ENCODE assay signal across 7 cellular contexts in genomic region chr19:35845215-35846037, GRCh38. TPM values are rescaled to one million over a fixed set of nuclear protein-coding genes. Genes with fewer than 3 reads are reported as not detected.
DNase-seq lines count a peak whose midpoint lies in the region; ATAC-seq, FAIRE-seq and TF ChIP-seq lines count a peak whose summit lies in the region.
"Had no signal": no experiment of that assay in that cellular context is flagged by ENCODE, and none has a peak within 500 bp of the region (broad histone marks: within the 10 kb centered on the region; RNA-seq: fewer than 3 reads in every experiment).

No MANE protein-coding gene starts in this region.

- POLR2A ChIA-PET in K562 (lab: Yijun Ruan, JAX): interaction anchor here (0.7 to 1.7 kb wide), 4 partner anchors 17 to 113 kb away, joined by 3 to 5 read pairs (median 3); no protein-coding TSS in a partner anchor

- H2AFZ ChIP-seq in K562 (ENCODE audit: low read depth, low read length) (peak overlapping the region; percentile 72), neural progenitor cell (replicated peaks) (no peak overlapping the region)

- DNase-seq in K562 (ENCODE audit: extremely low read depth in 1 of 4, low spot score in 3 of 4) (peak; percentile 83 to 95 (median 90)), neural progenitor cell (ENCODE audit: low spot score) (peak; percentile 49), GM13977 (ENCODE audit: low spot score) (no peak)
- DNase-seq in effector CD4-positive, alpha-beta T cell: no peak

- no peak overlapping the region for H3K27ac Mint-ChIP-seq in neural progenitor cell

- FAIRE-seq in K562 (lab: Jason Lieb, UNC): peak; percentile 42

- in situ Hi-C loops in K562 (cut with MboI): no loop called here
- in situ Hi-C loops in GM13977 (cut with MboI; ENCODE audit: low pct_unique_long_range_greater_than_20kb, low sequenced_read_pairs, unreplicated experiment): no loop called here

- H3K9me3 ChIP-seq in HUES64 (ENCODE audit: insufficient read depth, low read depth, low read length): no peaks in the 10 kb centered on the region
- no peaks in the 10 kb centered on the region for H3K9me3 ChIP-seq in K562 (replicated peaks; ENCODE audit: control insufficient read depth, insufficient read depth, low read depth, low read length)
- H3K9me3 ChIP-seq in neural progenitor cell (ENCODE audit: low read depth): no peaks in the 10 kb centered on the region

- H3K79me2 ChIP-seq in K562 (ENCODE audit: control insufficient read depth, insufficient read depth, low read length) (no peaks in the 10 kb centered on the region), neural progenitor cell (ENCODE audit: low read depth) (no peaks in the 10 kb centered on the region)

- peak overlapping the region; percentile 55 for H3K4me3 ChIP-seq in HUES64 (ENCODE audit: low read length)
- peak overlapping the region; percentile 30 for H3K4me3 ChIP-seq in K562
- no peak overlapping the region for H3K4me3 ChIP-seq in neural progenitor cell

- H4K20me1 ChIP-seq in K562 (replicated peaks; ENCODE audit: control insufficient read depth, insufficient read depth, low read length) (peaks cover 14% of the 10 kb centered on the region), neural progenitor cell (ENCODE audit: low read depth) (peaks cover 17% of the 10 kb centered on the region)

- H3K4me3 Mint-ChIP-seq in neural progenitor cell: peak overlapping the region; percentile 75

- no peak for TF ChIP-seq EP300 in K562 (IDR thresholded peaks at IDR 0.05; ENCODE audit: low read length)

- peaks cover 7% of the 10 kb centered on the region for H3F3A ChIP-seq in neural progenitor cell (ENCODE audit: low read depth)

- H3K36me3 Mint-ChIP-seq in neural progenitor cell: no peaks in the 10 kb centered on the region

- H3K36me3 ChIP-seq in HUES64 (ENCODE audit: insufficient read depth, low read length) (no peaks in the 10 kb centered on the region), K562 (ENCODE audit: control insufficient read depth, insufficient read depth, low read length) (no peaks in the 10 kb centered on the region), neural progenitor cell (no peaks in the 10 kb centered on the region)

- TF ChIP-seq POLR2A in K562 (conservative IDR thresholded peaks at IDR 0.05): no peak

- peaks cover 15% of the 10 kb centered on the region for H3K4me1 Mint-ChIP-seq in neural progenitor cell

- H3K27ac ChIP-seq in HUES64 (ENCODE audit: low read depth, low read length) (no peak overlapping the region), K562 (ENCODE audit: extremely low read depth, low read depth, low read length) (no peak overlapping the region; the same call in 2 of the 3 replicates), neural progenitor cell (no peak overlapping the region)
- H3K27ac ChIP-seq: HL-60 had no signal

- H3K9me3 Mint-ChIP-seq in neural progenitor cell: peaks cover 5% of the 10 kb centered on the region

- no peaks in the 10 kb centered on the region; the same call in 1 of the 2 replicates for H3K4me1 ChIP-seq in HUES64 (ENCODE audit: insufficient read depth, low read length)
- H3K4me1 ChIP-seq in K562 (replicated peaks in 1 of 2; ENCODE audit: control insufficient read depth in 2 of 2, insufficient read depth in 2 of 2, low read length in 2 of 2): peaks cover 9 to 27% of the 10 kb centered on the region in 2 experiments
- peaks cover 8% of the 10 kb centered on the region for H3K4me1 ChIP-seq in neural progenitor cell

- H3K4me2 ChIP-seq in K562 (ENCODE audit: insufficient read depth, low read length) (peak overlapping the region; percentile 81), neural progenitor cell (peak overlapping the region; percentile 59)

- WGBS in HUES64: 4% methylated on average over 63 of the region's 63 CpGs
- WGBS in K562 (ENCODE audit: insufficient coverage, low coverage, missing lambda C conversion rate): 1% methylated on average over 40 of the region's 63 CpGs

- H3K27me3 Mint-ChIP-seq in neural progenitor cell (ENCODE audit: insufficient read depth, low read depth): peaks cover 61% of the 10 kb centered on the region

- H3K9ac ChIP-seq in HUES64 (ENCODE audit: low read depth, low read length): no peak overlapping the region
- H3K9ac ChIP-seq in K562 (ENCODE audit: insufficient read depth in 1 of 2, low read depth in 2 of 2, low read length in 2 of 2): peak overlapping the region in 1 of 2 experiments; percentile 62; a peak in 2 of 4 replicates
- H3K9ac ChIP-seq in neural progenitor cell: no peak overlapping the region

- ATAC-seq in K562: peak; percentile 93
- no peak for ATAC-seq in HG03521 (IDR thresholded peaks at IDR 0.05; ENCODE audit: unreplicated experiment)

- TF ChIP-seq CTCF in K562 (IDR thresholded peaks at IDR 0.05 in 2 of 3, conservative IDR thresholded peaks at IDR 0.05 in 1 of 3; ENCODE audit: insufficient read depth in 2 of 3, low read depth in 1 of 3, low read length in 3 of 3) (0 out of 6 replicates have a peak, but pooled peaks of 1 of the 3 experiments have one; percentile 6), neural progenitor cell (IDR thresholded peaks at IDR 0.05) (no peak), GM13977 (IDR thresholded peaks at IDR 0.05; ENCODE audit: extremely low read depth, insufficient read depth, missing control alignments) (no peak)

- CTCF ChIA-PET in K562 (lab: Yijun Ruan, JAX; ENCODE audit: low intra/inter-chr PET ratio): interaction anchor here (0.8 kb wide), 1 partner anchor 101 kb away, joined by 3 read pairs; no protein-coding TSS in a partner anchor

- intact Hi-C loops in K562 (cut with micrococcal nuclease): no loop called here

- H3K9me1 ChIP-seq in K562 (ENCODE audit: control insufficient read depth, insufficient read depth, low read length): peaks cover 8% of the 10 kb centered on the region

- H3K27me3 ChIP-seq in HUES64 (ENCODE audit: insufficient read depth, low read length) (peaks cover 82% of the 10 kb centered on the region), K562 (ENCODE audit: control insufficient read depth in 2 of 2, insufficient read depth in 2 of 2, low read length in 2 of 2) (peaks cover 30 to 56% of the 10 kb centered on the region in 2 experiments), neural progenitor cell (peaks cover 98% of the 10 kb centered on the region)

- BruUV-seq in K562 (replicated peaks; lab: Mats Ljungman, UMichigan): no TSS peak

- TF ChIP-seq RAD21 in K562 (CRISPR knock-in tag; conservative IDR thresholded peaks at IDR 0.05 in 1 of 2, IDR thresholded peaks at IDR 0.05 in 1 of 2): no peak

RNA-seq across cellular contexts. Expression of gene NPHS1, which starts 6.9 kb away (rescaled TPM):
- polyA plus RNA-seq in HUES64 (2013, experiment 1 of 2): not detected
- polyA plus RNA-seq in HUES64 (2013, experiment 2 of 2): 0.57 TPM
- total RNA-seq in K562 (2011; cell fraction: chromatin; rRNA removed; ENCODE audit: low replicate concordance): 0.32 TPM in 1 of 2 replicates, not detected in the other
- total RNA-seq in K562 (2011; cell fraction: nucleolus; rRNA removed): 0.17 and 0.39 TPM in 2 replicates
- not detected in 2 replicates for total RNA-seq in K562 (2011; cell fraction: nucleoplasm; rRNA removed)
- total RNA-seq in K562 (2014; rRNA removed) (0.23 TPM in 1 of 2 replicates, not detected in the other), K562 (2014; rRNA removed; fragmentation: Illumina TruSeq; extraction: Trizol) (not detected in 2 replicates), K562 (2015; rRNA removed; fragmentation: Illumina TruSeq; extraction: Trizol) (not detected in 2 replicates), K562 (2021) (0.04 TPM in 1 of 2 replicates, not detected in the other), neural progenitor cell (ENCODE audit: low replicate concordance) (0.40 and 0.62 TPM in 2 replicates)
- polyA plus RNA-seq in K562 (2011; rRNA removed) (0.01 and 0.12 TPM in 2 replicates), K562 (2014; fragmentation: Illumina TruSeq; extraction: Trizol) (not detected in 2 replicates), K562 (2014; fragmentation: Nextera tagmentation; extraction: Ambion mirVana) (not detected), K562 (2014; rRNA removed) (0.03 and 0.28 TPM in 2 replicates)
- polyA plus RNA-seq in K562 (2011; cell fraction: cytosol; rRNA removed): 0.04 TPM in 1 of 2 replicates, not detected in the other
- 0.10 and 0.21 TPM in 2 replicates for polyA plus RNA-seq in K562 (2011; cell fraction: nucleus; rRNA removed)
- 0.12 and 3.3 TPM in 2 replicates for polyA plus RNA-seq in K562 (2012)
- polyA minus RNA-seq in K562 (2011; rRNA and poly(A)+ RNA removed): not detected in 2 replicates
- polyA minus RNA-seq in K562 (2011; cell fraction: cytosol; rRNA and poly(A)+ RNA removed): not detected in 2 replicates
- not detected in 2 replicates for polyA minus RNA-seq in K562 (2011; cell fraction: nucleus; rRNA and poly(A)+ RNA removed)

RNA-seq across cellular contexts. Expression of gene KIRREL2, which starts 11.3 kb away (rescaled TPM):
- 2.0 TPM for polyA plus RNA-seq in HUES64 (2013, experiment 1 of 2)
- polyA plus RNA-seq in HUES64 (2013, experiment 2 of 2): 2.3 TPM
- 0.42 TPM in 1 of 2 replicates, not detected in the other for total RNA-seq in K562 (2011; cell fraction: chromatin; rRNA removed; ENCODE audit: low replicate concordance)
- total RNA-seq in K562 (2011; cell fraction: nucleolus; rRNA removed): 0.26 and 0.50 TPM in 2 replicates
- 0.15 and 0.23 TPM in 2 replicates for total RNA-seq in K562 (2011; cell fraction: nucleoplasm; rRNA removed)
- total RNA-seq in K562 (2014; rRNA removed) (not detected in 2 replicates), K562 (2014; rRNA removed; fragmentation: Illumina TruSeq; extraction: Trizol) (not detected in 2 replicates), K562 (2015; rRNA removed; fragmentation: Illumina TruSeq; extraction: Trizol) (0.04 and 0.07 TPM in 2 replicates), K562 (2021) (0.09 and 0.16 TPM in 2 replicates), neural progenitor cell (ENCODE audit: low replicate concordance) (2.4 and 5.5 TPM in 2 replicates)
- polyA plus RNA-seq in K562 (2011; rRNA removed) (0.08 and 0.10 TPM in 2 replicates), K562 (2014; fragmentation: Illumina TruSeq; extraction: Trizol) (0.04 TPM in 1 of 2 replicates, not detected in the other), K562 (2014; fragmentation: Nextera tagmentation; extraction: Ambion mirVana) (under 1 TPM in 1 of 2 experiments, not detected in 1; 0.01 TPM), K562 (2014; rRNA removed) (0.11 and 0.12 TPM in 2 replicates)
- polyA plus RNA-seq in K562 (2011; cell fraction: cytosol; rRNA removed): 0.07 and 0.13 TPM in 2 replicates
- polyA plus RNA-seq in K562 (2011; cell fraction: nucleus; rRNA removed): 0.22 and 0.41 TPM in 2 replicates
- 0.05 and 0.11 TPM in 2 replicates for polyA plus RNA-seq in K562 (2012)
- 0.07 TPM in 1 of 2 replicates, not detected in the other for polyA minus RNA-seq in K562 (2011; rRNA and poly(A)+ RNA removed)
- not detected in 2 replicates for polyA minus RNA-seq in K562 (2011; cell fraction: cytosol; rRNA and poly(A)+ RNA removed)
- 0.13 TPM in 1 of 2 replicates, not detected in the other for polyA minus RNA-seq in K562 (2011; cell fraction: nucleus; rRNA and poly(A)+ RNA removed)

RNA-seq across cellular contexts. Expression of gene APLP1, which starts 22.9 kb away (rescaled TPM):
- polyA plus RNA-seq in HUES64 (2013, experiment 1 of 2): 43.3 TPM
- polyA plus RNA-seq in HUES64 (2013, experiment 2 of 2): 75.3 TPM
- total RNA-seq in K562 (2011; cell fraction: chromatin; rRNA removed; ENCODE audit: low replicate concordance): 3.3 and 19.3 TPM in 2 replicates
- total RNA-seq in K562 (2011; cell fraction: nucleolus; rRNA removed): 8.6 and 11.2 TPM in 2 replicates
- total RNA-seq in K562 (2011; cell fraction: nucleoplasm; rRNA removed): 7.1 and 7.3 TPM in 2 replicates
- total RNA-seq in K562 (2014; rRNA removed) (5.8 and 9.0 TPM in 2 replicates), K562 (2014; rRNA removed; fragmentation: Illumina TruSeq; extraction: Trizol) (2.3 and 3.0 TPM in 2 replicates), K562 (2015; rRNA removed; fragmentation: Illumina TruSeq; extraction: Trizol) (1.4 and 3.3 TPM in 2 replicates), K562 (2021) (6.9 and 9.9 TPM in 2 replicates), neural progenitor cell (ENCODE audit: low replicate concordance) (89.5 and 191 TPM in 2 replicates)
- polyA plus RNA-seq in K562 (2011; rRNA removed) (4.7 and 8.9 TPM in 2 replicates), K562 (2014; fragmentation: Illumina TruSeq; extraction: Trizol) (6.6 and 7.8 TPM in 2 replicates), K562 (2014; fragmentation: Nextera tagmentation; extraction: Ambion mirVana) (under 1 TPM; 0.69 to 0.87 TPM), K562 (2014; rRNA removed) (6.0 and 8.2 TPM in 2 replicates)
- 6.1 and 8.3 TPM in 2 replicates for polyA plus RNA-seq in K562 (2011; cell fraction: cytosol; rRNA removed)
- polyA plus RNA-seq in K562 (2011; cell fraction: nucleus; rRNA removed): 16.1 and 16.8 TPM in 2 replicates
- 8.7 and 13.6 TPM in 2 replicates for polyA plus RNA-seq in K562 (2012)
- 1.1 and 1.4 TPM in 2 replicates for polyA minus RNA-seq in K562 (2011; rRNA and poly(A)+ RNA removed)
- 2.1 and 4.9 TPM in 2 replicates for polyA minus RNA-seq in K562 (2011; cell fraction: cytosol; rRNA and poly(A)+ RNA removed)
- polyA minus RNA-seq in K562 (2011; cell fraction: nucleus; rRNA and poly(A)+ RNA removed): 4.7 and 6.4 TPM in 2 replicates

RNA-seq across cellular contexts. Expression of gene PRODH2, which starts 32.8 kb away (rescaled TPM):
- polyA plus RNA-seq in HUES64 (2013, experiment 1 of 2): not detected
- not detected for polyA plus RNA-seq in HUES64 (2013, experiment 2 of 2)
- total RNA-seq in K562 (2011; cell fraction: chromatin; rRNA removed; ENCODE audit: low replicate concordance): not detected in 2 replicates
- not detected in 2 replicates for total RNA-seq in K562 (2011; cell fraction: nucleolus; rRNA removed)
- total RNA-seq in K562 (2011; cell fraction: nucleoplasm; rRNA removed): not detected in 2 replicates
- total RNA-seq in K562 (2014; rRNA removed) (not detected in 2 replicates), K562 (2014; rRNA removed; fragmentation: Illumina TruSeq; extraction: Trizol) (not detected in 2 replicates), K562 (2015; rRNA removed; fragmentation: Illumina TruSeq; extraction: Trizol) (not detected in 2 replicates), K562 (2021) (not detected in 2 replicates), neural progenitor cell (ENCODE audit: low replicate concordance) (not detected in 2 replicates)
- polyA plus RNA-seq in K562 (2011; rRNA removed) (not detected in 2 replicates), K562 (2014; fragmentation: Illumina TruSeq; extraction: Trizol) (not detected in 2 replicates), K562 (2014; fragmentation: Nextera tagmentation; extraction: Ambion mirVana) (not detected), K562 (2014; rRNA removed) (not detected in 2 replicates)
- polyA plus RNA-seq in K562 (2011; cell fraction: cytosol; rRNA removed): not detected in 2 replicates
- not detected in 2 replicates for polyA plus RNA-seq in K562 (2011; cell fraction: nucleus; rRNA removed)
- polyA plus RNA-seq in K562 (2012): 0.04 TPM in 1 of 2 replicates, not detected in the other
- polyA minus RNA-seq in K562 (2011; rRNA and poly(A)+ RNA removed): not detected in 2 replicates
- polyA minus RNA-seq in K562 (2011; cell fraction: cytosol; rRNA and poly(A)+ RNA removed): not detected in 2 replicates
- polyA minus RNA-seq in K562 (2011; cell fraction: nucleus; rRNA and poly(A)+ RNA removed): not detected in 2 replicates

RNA-seq across cellular contexts. Expression of gene NFKBID, which starts 54.9 kb away (rescaled TPM):
- polyA plus RNA-seq in HUES64 (2013, experiment 1 of 2): 5.6 TPM
- 5.6 TPM for polyA plus RNA-seq in HUES64 (2013, experiment 2 of 2)
- total RNA-seq in K562 (2011; cell fraction: chromatin; rRNA removed; ENCODE audit: low replicate concordance): 15.7 and 63.9 TPM in 2 replicates
- total RNA-seq in K562 (2011; cell fraction: nucleolus; rRNA removed): 48.6 and 61.0 TPM in 2 replicates
- 27.9 and 29.7 TPM in 2 replicates for total RNA-seq in K562 (2011; cell fraction: nucleoplasm; rRNA removed)
- 8.9 and 12.9 TPM in 2 replicates for total RNA-seq in K562 (2014; rRNA removed)
- total RNA-seq in K562 (2014; rRNA removed; fragmentation: Illumina TruSeq; extraction: Trizol): 1.7 and 2.9 TPM in 2 replicates
- total RNA-seq in K562 (2015; rRNA removed; fragmentation: Illumina TruSeq; extraction: Trizol): 6.6 and 7.1 TPM in 2 replicates
- total RNA-seq in K562 (2021): 9.3 and 10.0 TPM in 2 replicates
- 3.3 and 6.8 TPM in 2 replicates for polyA plus RNA-seq in K562 (2011; rRNA removed)
- 5.3 and 6.4 TPM in 2 replicates for polyA plus RNA-seq in K562 (2011; cell fraction: cytosol; rRNA removed)
- polyA plus RNA-seq in K562 (2011; cell fraction: nucleus; rRNA removed): 43.9 and 60.1 TPM in 2 replicates
- 2.7 and 5.6 TPM in 2 replicates for polyA plus RNA-seq in K562 (2012)
- 3.6 and 4.1 TPM in 2 replicates for polyA plus RNA-seq in K562 (2014; fragmentation: Illumina TruSeq; extraction: Trizol)
- under 1 TPM; 0.65 to 0.92 TPM for polyA plus RNA-seq in K562 (2014; fragmentation: Nextera tagmentation; extraction: Ambion mirVana)
- 6.3 and 8.9 TPM in 2 replicates for polyA plus RNA-seq in K562 (2014; rRNA removed)
- polyA minus RNA-seq in K562 (2011; rRNA and poly(A)+ RNA removed): 3.2 and 6.3 TPM in 2 replicates
- 10.9 and 12.1 TPM in 2 replicates for polyA minus RNA-seq in K562 (2011; cell fraction: cytosol; rRNA and poly(A)+ RNA removed)
- 20.7 and 27.1 TPM in 2 replicates for polyA minus RNA-seq in K562 (2011; cell fraction: nucleus; rRNA and poly(A)+ RNA removed)
- total RNA-seq in neural progenitor cell (ENCODE audit: low replicate concordance): 1.3 and 4.7 TPM in 2 replicates

Comparison
In these comparisons a context has a peak if more than half of its experiments do, and no peak if none do; other contexts are left out.
1. DNase-seq: peak in K562 (4 of 4) and neural progenitor cell (single experiment); none in effector CD4-positive, alpha-beta T cell (single experiment) and GM13977 (single experiment).